ENCODE assay signal across 32 cellular contexts in genomic region chr9:4211806-4212205, GRCh38.
"Had no signal": no experiment of that assay in that cellular context is flagged by ENCODE, and none has a peak within 500 bp of the region (broad histone marks: within the 10 kb centered on the region; RNA-seq: fewer than 3 reads in every experiment).

No MANE protein-coding gene starts in this region.

- H3K4me3 ChIP-seq: gastrocnemius medialis, heart left ventricle had no signal

- FAIRE-seq: astrocyte, bronchial epithelial cell, colon, endometrium, endothelial cell of umbilical vein had no signal

- H3K9me3 ChIP-seq: gastrocnemius medialis, heart left ventricle had no signal

- H3K36me3 ChIP-seq: brain microvascular endothelial cell, gastrocnemius medialis, heart left ventricle, WERI-Rb-1 had no signal

- DNase-seq: activated B cell treated with CpG ODN at 0.5 μM for 24 hours; activated CD4-positive, alpha-beta T cell treated with anti-CD3 and anti-CD28 coated beads for 48 hours; activated CD4-positive, alpha-beta T cell treated with anti-CD3 and anti-CD28 coated beads, Interleukin-2, amount 50 U/mL, for 1 hour; activated CD4-positive, alpha-beta T cell treated with anti-CD3 and anti-CD28 coated beads, Interleukin-2, amount 50 U/mL, for 48 hours; activated CD8-positive, alpha-beta memory T cell treated with anti-CD3 and anti-CD28 coated beads for 24 hours; activated CD8-positive, alpha-beta T cell treated with anti-CD3 and anti-CD28 coated beads for 36 hours; activated effector memory CD4-positive, alpha-beta T cell treated with Interleukin-2 at 50 U/mL for 16 hours; activated gamma-delta T cell treated with Interleukin-2 at 50 U/mL for 16 hours; activated naive CD4-positive, alpha-beta T cell treated with anti-CD3 and anti-CD28 coated beads, Interleukin-2, amount 50 U/mL, for 16 hours; activated naive CD4-positive, alpha-beta T cell treated with Interleukin-2 at 50 U/mL for 16 hours; activated T-cell treated with anti-CD3 and anti-CD28 coated beads, Interleukin-2, amount 50 U/mL, for 24 hours; amniotic stem cell; anterior cingulate cortex; brain microvascular endothelial cell; caudate nucleus; effector CD8-positive, alpha-beta T cell; foreskin keratinocyte; gastrocnemius medialis; glutamatergic neuron; heart left ventricle; T-helper 1 cell; T-helper 17 cell; T1000; WERI-Rb-1 had no signal

- ATAC-seq: activated CD4-positive, CD25-positive, alpha-beta regulatory T cell treated with anti-CD3 and anti-CD28 coated beads, Interleukin-2, amount 50 U/mL, for 24 hours; activated CD8-positive, alpha-beta T cell treated with anti-CD3 and anti-CD28 coated beads for 36 hours; activated T-helper 17 cell treated with anti-CD3 and anti-CD28 coated beads, Interleukin-2, amount 50 U/mL, for 72 hours; foreskin keratinocyte; gastrocnemius medialis; heart left ventricle; T-helper 17 cell had no signal

- H3K27ac ChIP-seq: brain microvascular endothelial cell, epithelial cell of prostate, foreskin keratinocyte, gastrocnemius medialis, heart left ventricle, WERI-Rb-1 had no signal

- H3K27me3 ChIP-seq: brain microvascular endothelial cell, foreskin keratinocyte, gastrocnemius medialis, heart left ventricle had no signal
